ENCODE assay signal across 8 cellular contexts in genomic region chr7:28179081-28180030, GRCh38. TPM values are rescaled to one million over a fixed set of nuclear protein-coding genes. Genes with fewer than 3 reads are reported as not detected.
DNase-seq lines count a peak whose midpoint lies in the region; ATAC-seq and TF ChIP-seq lines count a peak whose summit lies in the region.

No MANE protein-coding gene starts in this region.

- H3K9ac ChIP-seq in SK-N-MC (ENCODE audit: insufficient read length) (peak overlapping the region; percentile 42), trophoblast cell (ENCODE audit: low read length) (no peak overlapping the region)

- H3K27ac ChIP-seq in SK-N-MC (0 out of 2 replicates have a peak overlapping the region, but pooled peaks have one; percentile 49), heart left ventricle (peak overlapping the region; percentile 77 to 94 (median 85)), trophoblast cell (ENCODE audit: low read depth, low read length) (no peak overlapping the region), upper lobe of right lung (peak overlapping the region; percentile 79)

- no peak overlapping the region for H3K18ac ChIP-seq in trophoblast cell (ENCODE audit: low read length)

- no peaks in the 10 kb centered on the region for H3K79me1 ChIP-seq in trophoblast cell (ENCODE audit: low read length)

- H3K4ac ChIP-seq in trophoblast cell (ENCODE audit: low read depth, low read length): no peak overlapping the region

- no peak overlapping the region for H2BK5ac ChIP-seq in trophoblast cell (ENCODE audit: low read depth, low read length, poor library complexity)

- intact Hi-C loops in heart left ventricle (cut with DNase I) (loop anchor here in 8 of 10 donors (5.0 to 10.0 kb wide), 5 partner anchors 37 to 93 kb away; no protein-coding TSS in a partner anchor), upper lobe of right lung (cut with DNase I) (no loop called here)

- peaks cover 0 to 64% (median 40%) of the 10 kb centered on the region in 12 donors for H3K4me1 ChIP-seq in heart left ventricle
- H3K4me1 ChIP-seq in trophoblast cell (ENCODE audit: control insufficient read depth in 1 of 2, insufficient read depth in 2 of 2, low read length in 2 of 2): peaks cover 3 to 8% of the 10 kb centered on the region in 2 experiments
- H3K4me1 ChIP-seq in upper lobe of right lung: peaks cover 12% of the 10 kb centered on the region

- TF ChIP-seq POLR2A in heart left ventricle (IDR thresholded peaks at IDR 0.05): no peak

- no peak for TF ChIP-seq CTCF in GM20000 (IDR thresholded peaks at IDR 0.05; ENCODE audit: extremely low read depth, missing control alignments)
- no peak for TF ChIP-seq CTCF in heart left ventricle (IDR thresholded peaks at IDR 0.05)
- TF ChIP-seq CTCF in upper lobe of right lung (IDR thresholded peaks at IDR 0.05): no peak

- no peaks in the 10 kb centered on the region for H3K36me3 ChIP-seq in SK-N-MC (ENCODE audit: insufficient read depth, low read length)
- H3K36me3 ChIP-seq in heart left ventricle: no peaks in the 10 kb centered on the region
- H3K36me3 ChIP-seq in trophoblast cell (ENCODE audit: control insufficient read depth in 1 of 2, insufficient read depth in 2 of 2, low read length in 2 of 2): no peaks in the 10 kb centered on the region
- no peaks in the 10 kb centered on the region for H3K36me3 ChIP-seq in upper lobe of right lung

- H3K9me3 Mint-ChIP-seq in activated naive CD4-positive, alpha-beta T cell treated with anti-CD3 and anti-CD28 coated beads, Interleukin-2, amount 50 U/mL, for 72 hours: no peaks in the 10 kb centered on the region

- peak overlapping the region; percentile 21 for H2AFZ ChIP-seq in trophoblast cell (ENCODE audit: insufficient read depth, low read length, poor library complexity)

- no peak overlapping the region for H3K23ac ChIP-seq in trophoblast cell (ENCODE audit: low read length)

- H3K14ac ChIP-seq in trophoblast cell (ENCODE audit: low read length): no peak overlapping the region

- no peaks in the 10 kb centered on the region for H3K79me2 ChIP-seq in trophoblast cell (ENCODE audit: control insufficient read depth, insufficient read depth, low read length, poor library complexity)

- H4K91ac ChIP-seq in trophoblast cell (ENCODE audit: low read depth, low read length): no peak overlapping the region

- DNase-seq in COLO668 (lab: John Stamatoyannopoulos, UW; ENCODE audit: unreplicated experiment) (peak; percentile 91), GM20000 (ENCODE audit: low spot score) (peak; percentile 89), HUDEP-2 (lab: John Stamatoyannopoulos, UW; ENCODE audit: unreplicated experiment in 76 of 76) (peak in 52 of 76 experiments; percentile 7 to 79 (median 48)), SK-N-MC (ENCODE audit: low read depth, low spot score) (no peak), heart left ventricle (peak; percentile 82 to 91 (median 88)), trophoblast cell (peak; percentile 46 to 47), upper lobe of right lung (peak; percentile 90)
- peak; percentile 37 to 62 for DNase-seq in activated naive CD4-positive, alpha-beta T cell treated with anti-CD3 and anti-CD28 coated beads, Interleukin-2, amount 50 U/mL, for 72 hours (ENCODE audit: low spot score in 2 of 2)

- no peak overlapping the region for H3K27ac Mint-ChIP-seq in activated naive CD4-positive, alpha-beta T cell treated with anti-CD3 and anti-CD28 coated beads, Interleukin-2, amount 50 U/mL, for 72 hours

- H2AK5ac ChIP-seq in trophoblast cell (ENCODE audit: low read length): no peak overlapping the region

- H3K4me2 ChIP-seq in trophoblast cell (ENCODE audit: low read length): peak overlapping the region; percentile 95

- H2BK12ac ChIP-seq in trophoblast cell (ENCODE audit: low read length): no peak overlapping the region

- H3K27me3 ChIP-seq in heart left ventricle (no peaks in the 10 kb centered on the region), trophoblast cell (ENCODE audit: insufficient read depth, low read length) (no peaks in the 10 kb centered on the region), upper lobe of right lung (no peaks in the 10 kb centered on the region)

- no peak overlapping the region for H4K8ac ChIP-seq in trophoblast cell (ENCODE audit: low read depth, low read length)

- H4K12ac ChIP-seq in trophoblast cell (ENCODE audit: low read depth, low read length): no peak overlapping the region

- H3K9me3 ChIP-seq in SK-N-MC (ENCODE audit: low read depth, low read length) (no peaks in the 10 kb centered on the region), heart left ventricle (no peaks in the 10 kb centered on the region), trophoblast cell (ENCODE audit: insufficient read depth, low read depth, low read length) (no peaks in the 10 kb centered on the region), upper lobe of right lung (no peaks in the 10 kb centered on the region)

- H3K4me3 ChIP-seq in SK-N-MC: peak overlapping the region; percentile 75
- H3K4me3 ChIP-seq in heart left ventricle: peak overlapping the region; percentile 53 to 96 (median 76)
- H3K4me3 ChIP-seq in trophoblast cell (ENCODE audit: low read depth, low read length): peak overlapping the region; percentile 75
- peak overlapping the region; percentile 67 for H3K4me3 ChIP-seq in upper lobe of right lung

- WGBS in heart left ventricle, 4 donors: 1 to 5% (median 3%) methylated on average over 13 to 97 of the region's 97 CpGs
- no CpG with 5 or more reads among the region's 97 CpGs for WGBS in trophoblast cell (ENCODE audit: extremely low coverage, insufficient coverage, insufficient read length)

- H3K36me3 Mint-ChIP-seq in activated naive CD4-positive, alpha-beta T cell treated with anti-CD3 and anti-CD28 coated beads, Interleukin-2, amount 50 U/mL, for 72 hours: no peaks in the 10 kb centered on the region

- H2BK120ac ChIP-seq in trophoblast cell (ENCODE audit: insufficient read depth, low read length, poor library complexity): no peak overlapping the region

- peak; percentile 79 to 82 for ATAC-seq in activated naive CD4-positive, alpha-beta T cell treated with anti-CD3 and anti-CD28 coated beads, Interleukin-2, amount 50 U/mL, for 72 hours
- peak; percentile 44 to 79 (median 74) for ATAC-seq in heart left ventricle
- peak; percentile 90 for ATAC-seq in upper lobe of right lung

RNA-seq across cellular contexts. Expression of gene JAZF1, which starts 1.2 kb away (rescaled TPM):
- 1 to 10 TPM; 3.3 to 3.4 TPM for total RNA-seq in activated naive CD4-positive, alpha-beta T cell treated with anti-CD3 and anti-CD28 coated beads, Interleukin-2, amount 50 U/mL, for 72 hours
- 10 to 100 TPM; 18.3 to 46.2 (median 29.3) TPM for total RNA-seq in heart left ventricle
- 10 to 100 TPM; 10.3 to 20.4 TPM for polyA plus RNA-seq in heart left ventricle
- polyA plus RNA-seq in trophoblast cell (2013): 1.8 and 2.1 TPM in 2 replicates
- 20.6 TPM for total RNA-seq in upper lobe of right lung
